In the genomic region with DNA sequence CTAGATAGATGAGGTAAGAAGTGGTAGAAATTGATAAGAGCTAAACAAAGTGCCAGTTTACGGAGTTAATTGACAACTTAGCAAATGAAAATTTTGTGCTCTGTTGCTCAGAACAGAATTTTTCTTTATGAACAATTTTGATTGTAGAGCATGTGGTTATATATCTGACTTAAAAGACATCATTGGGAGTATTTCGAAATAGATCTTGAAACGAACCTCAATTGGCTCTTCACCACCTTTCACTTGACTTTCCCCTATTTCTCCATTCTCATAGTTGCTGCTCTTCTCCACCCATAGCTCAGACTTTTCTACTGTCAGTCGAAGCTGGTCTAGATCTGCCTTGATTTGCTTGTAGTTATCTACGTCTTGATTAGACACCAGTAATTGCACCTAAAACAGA, we compare ENCODE assay signal across 9 cellular contexts.
"Had no signal": no experiment of that assay in that cellular context is flagged by ENCODE, and none has a peak within 500 bp of the region (broad histone marks: within the 10 kb centered on the region; RNA-seq: fewer than 3 reads in every experiment).

No MANE protein-coding gene starts in this region.

- H3K27me3 Mint-ChIP-seq: IgD-negative memory B cell had no signal

- H3K4me3 ChIP-seq: GM23248, HAP-1 had no signal

- DNase-seq: GM23248, GOT3, H7, HFFc6, KG1 had no signal

- H3K36me3 ChIP-seq: HAP-1 had no signal

- H3K4me3 Mint-ChIP-seq: HFFc6, IgD-negative memory B cell had no signal

- H3K9me3 ChIP-seq: HAP-1 had no signal

- H3K27ac Mint-ChIP-seq: HFFc6, IgD-negative memory B cell had no signal

- ATAC-seq: HCT116 had no signal

- FAIRE-seq: HTR-8/SVneo had no signal

- H3K4me1 Mint-ChIP-seq: IgD-negative memory B cell had no signal

- H3K27ac ChIP-seq: GM23248 had no signal

- H3K4me1 ChIP-seq: HAP-1 had no signal

- H3K9me3 Mint-ChIP-seq: HFFc6, IgD-negative memory B cell had no signal
